14 cellular contexts compared by ENCODE assay signal in the genomic region with DNA sequence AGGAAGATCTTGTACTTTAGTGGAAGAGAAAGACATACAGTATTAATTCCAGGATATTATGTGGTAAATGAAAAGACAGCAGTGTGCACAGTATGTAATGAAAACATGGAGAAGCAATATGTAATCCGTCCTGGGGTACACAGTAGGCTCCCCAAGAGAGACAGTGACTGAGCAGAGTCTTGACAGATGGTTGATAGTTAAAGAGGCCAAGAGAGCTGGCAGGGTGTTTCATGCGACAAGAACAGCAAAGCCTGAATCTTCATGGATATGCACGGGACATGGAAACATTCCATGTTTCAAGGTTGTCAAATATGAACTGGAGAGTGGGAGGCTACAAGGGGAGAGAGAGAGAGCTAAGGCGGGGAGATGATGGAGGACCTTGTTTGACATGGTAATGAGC.
A peak's percentile ranks its signal among the peaks of the same experiment; 100 is the strongest.
DNase-seq lines count a peak whose midpoint lies in the region; ATAC-seq and TF ChIP-seq lines count a peak whose summit lies in the region.
"Had no signal": no experiment of that assay in that cellular context is flagged by ENCODE, and none has a peak within 500 bp of the region (broad histone marks: within the 10 kb centered on the region; RNA-seq: fewer than 3 reads in every experiment).

No MANE protein-coding gene starts in this region.

- no peaks in the 10 kb centered on the region for H3K36me3 ChIP-seq in WERI-Rb-1
- no peaks in the 10 kb centered on the region for H3K36me3 ChIP-seq in mesodermal cell (ENCODE audit: control insufficient read depth, insufficient read depth, low read length)
- H3K36me3 ChIP-seq: HAP-1 had no signal

- WGBS in mesodermal cell (ENCODE audit: insufficient coverage in 2 of 2), 2 experiments, result 81 to 97% methylated on average over 4 of the region's 4 CpGs

- no peak overlapping the region for H3K4me3 ChIP-seq in WERI-Rb-1 (ENCODE audit: low read depth, low read length)
- H3K4me3 ChIP-seq in mesodermal cell (ENCODE audit: extremely low read depth, insufficient read depth, low read length, poor library complexity, severe bottlenecking), result no peak overlapping the region
- H3K4me3 ChIP-seq: HAP-1 had no signal

- H3K27ac ChIP-seq in WERI-Rb-1, result no peak overlapping the region
- peak overlapping the region; percentile 51 for H3K27ac ChIP-seq in mesodermal cell (ENCODE audit: low read depth, low read length, severe bottlenecking)

- H3K4me1 ChIP-seq in mesodermal cell (ENCODE audit: control insufficient read depth, insufficient read depth, low read length, poor library complexity, severe bottlenecking), result peaks cover 21% of the 10 kb centered on the region
- H3K4me1 ChIP-seq: HAP-1 had no signal

- no peak for ATAC-seq in HG02852 (IDR thresholded peaks at IDR 0.05; ENCODE audit: unreplicated experiment)

- no peaks in the 10 kb centered on the region for H3K9me3 ChIP-seq in WERI-Rb-1 (ENCODE audit: severe bottlenecking)
- no peaks in the 10 kb centered on the region for H3K9me3 ChIP-seq in mesodermal cell (ENCODE audit: control insufficient read depth, low read length)
- H3K9me3 ChIP-seq: HAP-1 had no signal

- no peaks in the 10 kb centered on the region for H3K27me3 ChIP-seq in WERI-Rb-1 (ENCODE audit: insufficient read depth, low read depth, severe bottlenecking)

- no peak for TF ChIP-seq CTCF in WERI-Rb-1 (IDR thresholded peaks at IDR 0.05; ENCODE audit: low read depth, low read length)

- DNase-seq in WERI-Rb-1 (peak; percentile 51), cerebellum (ENCODE audit: low spot score) (peak; percentile 70), dedifferentiated amniotic fluid mesenchymal stem cell (ENCODE audit: extremely low spot score) (no peak), NCI-H1436 treated with DMSO at 0.1 percent for 48 hours (lab: John Stamatoyannopoulos, UW) (no peak)
- DNase-seq: Calu3; CD4-positive, alpha-beta memory T cell; COR-L47; DMS53; DMS79 treated with DMSO at 0.1 percent for 48 hours; GOT3; HFFc6 had no signal

Comparison
In these comparisons a context has a peak if more than half of its experiments do, and no peak if none do; other contexts are left out.
1. DNase-seq: peak in WERI-Rb-1 (single experiment) and cerebellum (single experiment); none in dedifferentiated amniotic fluid mesenchymal stem cell (single experiment) and NCI-H1436 treated with DMSO at 0.1 percent for 48 hours (single experiment).